ENCODE assay signal across 21 cellular contexts in the genomic region with DNA sequence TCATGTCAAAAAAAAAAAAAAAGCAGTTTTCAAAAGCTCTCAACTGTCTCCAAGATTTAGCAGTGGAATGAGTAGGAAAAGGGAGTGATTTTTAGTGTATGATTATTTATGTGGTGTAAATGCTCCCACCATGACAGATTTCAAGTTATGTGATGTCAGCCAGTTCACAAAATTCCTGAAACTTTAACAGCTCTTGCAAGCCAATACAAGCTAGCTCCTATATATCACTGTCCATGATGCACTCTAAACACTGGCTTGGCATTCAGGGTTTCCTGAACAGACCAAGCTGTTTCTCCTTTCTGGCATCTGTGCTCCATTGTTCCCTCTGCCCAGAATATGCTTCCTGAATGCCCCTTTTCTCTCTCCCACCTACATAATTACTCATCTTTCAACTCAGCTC. TPM values are rescaled to one million over a fixed set of nuclear protein-coding genes. Genes with fewer than 3 reads are reported as not detected.
DNase-seq lines count a peak whose midpoint lies in the region; ATAC-seq, FAIRE-seq and TF ChIP-seq lines count a peak whose summit lies in the region.
"Had no signal": no experiment of that assay in that cellular context is flagged by ENCODE, and none has a peak within 500 bp of the region (broad histone marks: within the 10 kb centered on the region; RNA-seq: fewer than 3 reads in every experiment).

No MANE protein-coding gene starts in this region.

- H3K4me3 ChIP-seq in GM23248 (no peak overlapping the region), kidney (ENCODE audit: low read length in 2 of 2) (no peak overlapping the region)
- H3K4me3 ChIP-seq: prostate gland, SK-N-MC, testis had no signal

- no peaks in the 10 kb centered on the region for H3K27me3 ChIP-seq in GM23248 (replicated peaks; ENCODE audit: insufficient read depth)
- H3K27me3 ChIP-seq: BE2C, testis had no signal

- H3K27ac ChIP-seq in GM23248, result no peak overlapping the region
- H3K27ac ChIP-seq in kidney (ENCODE audit: low read depth in 2 of 2, low read length in 2 of 2), result no peak overlapping the region
- H3K27ac ChIP-seq: prostate gland, SK-N-MC, testis had no signal

- H3K4me1 ChIP-seq in GM23248 (ENCODE audit: insufficient read depth) (no peaks in the 10 kb centered on the region), kidney (ENCODE audit: control insufficient read depth in 1 of 2, insufficient read depth in 1 of 2, low read depth in 1 of 2, low read length in 2 of 2) (no peaks in the 10 kb centered on the region)
- H3K4me1 ChIP-seq: BE2C, prostate gland, testis had no signal

- H3K27ac Mint-ChIP-seq in brain, result peak overlapping the region in 4 of 5 experiments; percentile 9 to 68 (median 18)

- H3K9me3 ChIP-seq in GM23248 (ENCODE audit: low read depth), result no peaks in the 10 kb centered on the region
- H3K9me3 ChIP-seq in kidney (ENCODE audit: control insufficient read depth in 1 of 2, low read length in 2 of 2), result no peaks in the 10 kb centered on the region
- H3K9me3 ChIP-seq: BE2C, prostate gland, testis had no signal

- no peaks in the 10 kb centered on the region for H4K20me1 ChIP-seq in GM23248 (ENCODE audit: insufficient read depth)

- TF ChIP-seq CTCF in brain (conservative IDR thresholded peaks at IDR 0.05), result no peak
- TF ChIP-seq CTCF in omental fat pad (IDR thresholded peaks at IDR 0.05), result no peak
- no peak for TF ChIP-seq CTCF in kidney (IDR thresholded peaks at IDR 0.05; ENCODE audit: borderline replicate concordance, extremely low read depth, insufficient read depth)

- no peak overlapping the region for H3K9ac ChIP-seq in GM23248
- no peak overlapping the region for H3K9ac ChIP-seq in kidney (ENCODE audit: low read length in 2 of 2)

- H3K36me3 Mint-ChIP-seq in brain, result peaks cover 21% of the 10 kb centered on the region

- intact Hi-C loops in kidney (cut with DNase I), result no loop called here

- no peak overlapping the region for H2AFZ ChIP-seq in GM23248

- H3K27me3 Mint-ChIP-seq in brain, result no peaks in the 10 kb centered on the region
- H3K27me3 Mint-ChIP-seq: naive thymus-derived CD8-positive, alpha-beta T cell had no signal

- no peak overlapping the region for H3K4me3 Mint-ChIP-seq in brain
- H3K4me3 Mint-ChIP-seq: naive thymus-derived CD8-positive, alpha-beta T cell had no signal

- DNase-seq in GM23248 (peak; percentile 12), foreskin melanocyte (peak; percentile 67), omental fat pad (ENCODE audit: low spot score) (no peak), kidney (no peak), iPS-NIHi11 (ENCODE audit: low spot score) (no peak), cerebellar cortex (ENCODE audit: low spot score) (no peak)
- no peak for DNase-seq in stimulated activated naive CD4-positive, alpha-beta T cell (lab: John Stamatoyannopoulos, UW)
- DNase-seq: activated CD8-positive, alpha-beta memory T cell treated with anti-CD3 and anti-CD28 coated beads, Interleukin-2, amount 50 U/mL, for 48 hours; activated gamma-delta T cell treated with Interleukin-2 at 50 U/mL for 16 hours; aorta; BE2C; left ventricle myocardium superior; naive thymus-derived CD8-positive, alpha-beta T cell; NCI-H1105; OCI-M1; testis had no signal

- peaks cover 12% of the 10 kb centered on the region; the same call in 1 of the 2 replicates for H3K36me3 ChIP-seq in GM23248 (ENCODE audit: low read depth)
- H3K36me3 ChIP-seq in kidney (ENCODE audit: control insufficient read depth in 1 of 2, insufficient read depth in 2 of 2, low read length in 2 of 2), result peaks cover 0 to 3% of the 10 kb centered on the region in 2 donors
- H3K36me3 ChIP-seq: prostate gland had no signal

- no peaks in the 10 kb centered on the region for H3K79me2 ChIP-seq in GM23248 (ENCODE audit: insufficient read depth)

- peaks cover 6% of the 10 kb centered on the region for H3K4me1 Mint-ChIP-seq in brain

- in situ Hi-C loops in GM23248 (cut with MboI), result no loop called here

- no peak overlapping the region for H3K4me2 ChIP-seq in GM23248 (ENCODE audit: unreplicated experiment)

- no peaks in the 10 kb centered on the region for H3F3A ChIP-seq in GM23248 (ENCODE audit: insufficient read depth)

- peak; percentile 48 for ATAC-seq in omental fat pad (ENCODE audit: low FRiP score)
- ATAC-seq: left ventricle myocardium superior; naive thymus-derived CD8-positive, alpha-beta T cell had no signal

- no peaks in the 10 kb centered on the region for H3K9me2 ChIP-seq in GM23248 (ENCODE audit: insufficient read depth)

- FAIRE-seq in kidney (lab: Jason Lieb, UNC), result no peak
- FAIRE-seq: D721Med, H1 had no signal

- H3K9me3 Mint-ChIP-seq in brain, result no peaks in the 10 kb centered on the region
- H3K9me3 Mint-ChIP-seq: naive thymus-derived CD8-positive, alpha-beta T cell had no signal

RNA-seq across cellular contexts. Expression of a gene that starts 7.8 kb away (rescaled TPM):
- 1.9 TPM in 1 of 2 replicates, not detected in the other for total RNA-seq in GM23248 (2014; rRNA removed; shearing (Covaris generic))
- polyA plus RNA-seq in GM23248 (2016; fragmentation: Nextera tagmentation; extraction: Ambion mirVana) (0.15 and 0.20 TPM in 2 replicates), brain (ENCODE audit: insufficient read depth, low read depth, low replicate concordance) (not detected), kidney (ENCODE audit: insufficient read depth, low read depth, low replicate concordance) (2.3 TPM)
- total RNA-seq in omental fat pad (1 to 10 TPM in 1 of 4 donors, under 1 TPM in 2, not detected in 1; 0.32 to 1.5 (median 0.60) TPM), kidney (3.1 TPM)

Comparison
In these comparisons a context has a peak if more than half of its experiments do, and no peak if none do; other contexts are left out.
1. DNase-seq: peak in GM23248 (single experiment) and foreskin melanocyte (single experiment); none in omental fat pad (single experiment), kidney (single experiment), stimulated activated naive CD4-positive, alpha-beta T cell (0 of 6), iPS-NIHi11 (single experiment) and cerebellar cortex (single experiment).